In genomic region chr11:68582416-68583046, GRCh38 we compare ENCODE assay signal across 12 cellular contexts.
DNase-seq lines count a peak whose midpoint lies in the region; ATAC-seq and TF ChIP-seq lines count a peak whose summit lies in the region.
"Had no signal": no experiment of that assay in that cellular context is flagged by ENCODE, and none has a peak within 500 bp of the region (broad histone marks: within the 10 kb centered on the region; RNA-seq: fewer than 3 reads in every experiment).

No MANE protein-coding gene starts in this region.

- H3K79me2 ChIP-seq in Karpas-422 (ENCODE audit: low read length), result peaks cover 72% of the 10 kb centered on the region

- no peaks in the 10 kb centered on the region for H3K27me3 Mint-ChIP-seq in activated CD4-positive, alpha-beta memory T cell treated with anti-CD3 and anti-CD28 coated beads for 36 hours
- H3K27me3 Mint-ChIP-seq in activated CD4-positive, alpha-beta memory T cell treated with anti-CD3 and anti-CD28 coated beads, Interleukin-2, amount 10 ng/mL, durations not matched to agents 7 days and 5 days, result no peaks in the 10 kb centered on the region

- no peak for DNase-seq in activated CD4-positive, alpha-beta memory T cell treated with anti-CD3 and anti-CD28 coated beads for 36 hours
- no peak for DNase-seq in activated CD4-positive, alpha-beta memory T cell treated with anti-CD3 and anti-CD28 coated beads, Interleukin-2, amount 10 ng/mL, durations not matched to agents 7 days and 5 days
- DNase-seq in amniotic epithelial cell (ENCODE audit: low read depth), result peak; percentile 11
- DNase-seq in right cardiac atrium, result peak in 1 of 3 donors; percentile 47
- no peak for DNase-seq in thoracic aorta (ENCODE audit: low spot score)
- DNase-seq in HEK293T (ENCODE audit: extremely low spot score), result no peak
- no peak for DNase-seq in Karpas-422
- no peak for DNase-seq in ecto neural progenitor cell (ENCODE audit: low spot score)
- DNase-seq: activated effector memory CD4-positive, alpha-beta T cell treated with Interleukin-2 at 50 U/mL for 16 hours; hippocampal formation had no signal

- WGBS in right cardiac atrium, result 42% methylated on average over 8 of the region's 8 CpGs

- H3K27ac ChIP-seq in right cardiac atrium (ENCODE audit: low read length), result peak overlapping the region; percentile 56
- peak overlapping the region; percentile 61 to 62 for H3K27ac ChIP-seq in thoracic aorta
- H3K27ac ChIP-seq in Karpas-422 (ENCODE audit: low read length), result no peak overlapping the region
- H3K27ac ChIP-seq: skin epidermis had no signal

- peaks cover 50% of the 10 kb centered on the region for H3K36me3 Mint-ChIP-seq in activated CD4-positive, alpha-beta memory T cell treated with anti-CD3 and anti-CD28 coated beads for 36 hours
- H3K36me3 Mint-ChIP-seq in activated CD4-positive, alpha-beta memory T cell treated with anti-CD3 and anti-CD28 coated beads, Interleukin-2, amount 10 ng/mL, durations not matched to agents 7 days and 5 days (ENCODE audit: low read depth), result peaks cover 69% of the 10 kb centered on the region

- no peaks in the 10 kb centered on the region for H3K9me2 ChIP-seq in Karpas-422 (replicated peaks; ENCODE audit: insufficient read depth, low read length)

- POLR2A ChIA-PET in activated CD4-positive, alpha-beta memory T cell treated with anti-CD3 and anti-CD28 coated beads for 36 hours (lab: Charles Lee), result no interaction called here
- POLR2A ChIA-PET in activated CD4-positive, alpha-beta memory T cell treated with anti-CD3 and anti-CD28 coated beads, Interleukin-2, amount 10 ng/mL, durations not matched to agents 7 days and 5 days (lab: Charles Lee), result no interaction called here
- POLR2A ChIA-PET in HEK293T (lab: Yijun Ruan, JAX), result no interaction called here

- TF ChIP-seq CTCF in thoracic aorta (IDR thresholded peaks at IDR 0.05), result no peak

- H3K4me2 ChIP-seq in Karpas-422 (ENCODE audit: low read depth, low read length, poor library complexity, severe bottlenecking), result no peak overlapping the region

- ATAC-seq in right cardiac atrium (peak; percentile 60 to 70), thoracic aorta (ENCODE audit: insufficient number of reproducible peaks, low FRiP score, low read depth) (peak; percentile 45)
- ATAC-seq: activated CD4-positive, CD25-positive, alpha-beta regulatory T cell treated with anti-CD3 and anti-CD28 coated beads, Interleukin-2, amount 50 U/mL, for 24 hours had no signal

- H3K36me3 ChIP-seq in thoracic aorta (peaks cover 4% of the 10 kb centered on the region), Karpas-422 (ENCODE audit: insufficient read depth, low read length) (peaks cover 44% of the 10 kb centered on the region)

- intact Hi-C loops in activated CD4-positive, alpha-beta memory T cell treated with anti-CD3 and anti-CD28 coated beads for 36 hours (cut with micrococcal nuclease), result loop anchor here (1.0 to 10.0 kb wide), 2 partner anchors 7 to 118 kb away; partner anchors contain the start of gene PPP6R3
- intact Hi-C loops in right cardiac atrium (cut with DNase I), result no loop called here

- peaks cover 19% of the 10 kb centered on the region for H3K4me1 Mint-ChIP-seq in activated CD4-positive, alpha-beta memory T cell treated with anti-CD3 and anti-CD28 coated beads for 36 hours (ENCODE audit: low read depth)
- peaks cover 25% of the 10 kb centered on the region for H3K4me1 Mint-ChIP-seq in activated CD4-positive, alpha-beta memory T cell treated with anti-CD3 and anti-CD28 coated beads, Interleukin-2, amount 10 ng/mL, durations not matched to agents 7 days and 5 days

- H3K9ac ChIP-seq in Karpas-422 (ENCODE audit: low read length), result no peak overlapping the region

- CTCF ChIA-PET in activated CD4-positive, alpha-beta memory T cell treated with anti-CD3 and anti-CD28 coated beads for 36 hours (lab: Charles Lee), result no interaction called here
- CTCF ChIA-PET in activated CD4-positive, alpha-beta memory T cell treated with anti-CD3 and anti-CD28 coated beads, Interleukin-2, amount 10 ng/mL, durations not matched to agents 7 days and 5 days (lab: Charles Lee), result interaction anchor here (1.4 to 3.3 kb wide), 3 partner anchors 8 to 391 kb away, joined by 3 to 15 read pairs (median 3); no protein-coding TSS in a partner anchor
- CTCF ChIA-PET in HEK293T (lab: Yijun Ruan, JAX), result no interaction called here

- H2AFZ ChIP-seq in Karpas-422 (ENCODE audit: low read length), result no peak overlapping the region

- H3K4me3 ChIP-seq in right cardiac atrium (ENCODE audit: low read length) (no peak overlapping the region), thoracic aorta (peak overlapping the region; percentile 40), Karpas-422 (ENCODE audit: low read length) (no peak overlapping the region)
- H3K4me3 ChIP-seq: skin epidermis had no signal

- H3K9me3 ChIP-seq in right cardiac atrium (ENCODE audit: control insufficient read depth, low read length) (no peaks in the 10 kb centered on the region), thoracic aorta (no peaks in the 10 kb centered on the region), Karpas-422 (ENCODE audit: low read length) (no peaks in the 10 kb centered on the region)

- H3K9me3 Mint-ChIP-seq in activated CD4-positive, alpha-beta memory T cell treated with anti-CD3 and anti-CD28 coated beads for 36 hours, result no peaks in the 10 kb centered on the region
- no peaks in the 10 kb centered on the region for H3K9me3 Mint-ChIP-seq in activated CD4-positive, alpha-beta memory T cell treated with anti-CD3 and anti-CD28 coated beads, Interleukin-2, amount 10 ng/mL, durations not matched to agents 7 days and 5 days

- no peaks in the 10 kb centered on the region for H3K27me3 ChIP-seq in right cardiac atrium (ENCODE audit: control insufficient read depth, insufficient read depth)
- no peaks in the 10 kb centered on the region for H3K27me3 ChIP-seq in thoracic aorta (replicated peaks; ENCODE audit: insufficient read depth)
- H3K27me3 ChIP-seq in Karpas-422 (ENCODE audit: low read length), result no peaks in the 10 kb centered on the region

- H3K4me3 Mint-ChIP-seq in activated CD4-positive, alpha-beta memory T cell treated with anti-CD3 and anti-CD28 coated beads for 36 hours, result no peak overlapping the region
- H3K4me3 Mint-ChIP-seq in activated CD4-positive, alpha-beta memory T cell treated with anti-CD3 and anti-CD28 coated beads, Interleukin-2, amount 10 ng/mL, durations not matched to agents 7 days and 5 days, result no peak overlapping the region

- H3K4me1 ChIP-seq in right cardiac atrium (ENCODE audit: control insufficient read depth, insufficient read depth, low read length), result peaks cover 9% of the 10 kb centered on the region
- H3K4me1 ChIP-seq in thoracic aorta (ENCODE audit: control insufficient read depth in 1 of 2, low read depth in 2 of 2), result peaks cover 23 to 55% of the 10 kb centered on the region in 2 donors
- H3K4me1 ChIP-seq in Karpas-422 (ENCODE audit: low read length), result peaks cover 3% of the 10 kb centered on the region; the same call in 1 of the 2 replicates

- H3K27ac Mint-ChIP-seq in activated CD4-positive, alpha-beta memory T cell treated with anti-CD3 and anti-CD28 coated beads for 36 hours, result peak overlapping the region; percentile 58
- H3K27ac Mint-ChIP-seq in activated CD4-positive, alpha-beta memory T cell treated with anti-CD3 and anti-CD28 coated beads, Interleukin-2, amount 10 ng/mL, durations not matched to agents 7 days and 5 days, result no peak overlapping the region

- H4K20me1 ChIP-seq in Karpas-422 (ENCODE audit: insufficient read depth, low read depth, low read length), result 0 out of 2 replicates have a peak, but pooled peaks cover 4% of the 10 kb centered on the region

TF ChIP-seq in HEK293T, 16 proteins besides CTCF, POLR2A, EP300 and RAD21:
- no peak for TF ChIP-seq FOXA1 (IDR thresholded peaks at IDR 0.05)
